ENCODE assay signal across 16 cellular contexts in genomic region chr15:100723323-100723801, GRCh38.
A peak's percentile ranks its signal among the peaks of the same experiment; 100 is the strongest.
DNase-seq lines count a peak whose midpoint lies in the region; ATAC-seq and TF ChIP-seq lines count a peak whose summit lies in the region.
"Had no signal": no experiment of that assay in that cellular context is flagged by ENCODE, and none has a peak within 500 bp of the region (broad histone marks: within the 10 kb centered on the region; RNA-seq: fewer than 3 reads in every experiment).

No MANE protein-coding gene starts in this region.

- no peaks in the 10 kb centered on the region for H3K9me3 ChIP-seq in hepatocyte (ENCODE audit: low read depth)
- no peaks in the 10 kb centered on the region for H3K9me3 ChIP-seq in skeletal muscle satellite cell (replicated peaks; ENCODE audit: low read length)
- H3K9me3 ChIP-seq: heart right ventricle had no signal

- no peak overlapping the region for H3K27ac Mint-ChIP-seq in activated naive CD8-positive, alpha-beta T cell treated with anti-CD3 and anti-CD28 coated beads for 36 hours
- H3K27ac Mint-ChIP-seq: T-helper 2 cell treated with Interferon-gamma antibody and Interleukin-4, amounts not matched to agents 5 μg/mL and 100 μg/mL, for 36 hours had no signal

- WGBS in hepatocyte (ENCODE audit: low lambda C conversion rate, missing lambda C conversion rate), result 85% methylated on average over 6 of the region's 6 CpGs

- H3K4me3 Mint-ChIP-seq in activated naive CD8-positive, alpha-beta T cell treated with anti-CD3 and anti-CD28 coated beads for 36 hours, result no peak overlapping the region
- H3K4me3 Mint-ChIP-seq: T-helper 2 cell treated with Interferon-gamma antibody and Interleukin-4, amounts not matched to agents 5 μg/mL and 100 μg/mL, for 36 hours had no signal

- H3K9me3 Mint-ChIP-seq in activated naive CD8-positive, alpha-beta T cell treated with anti-CD3 and anti-CD28 coated beads for 36 hours, result no peaks in the 10 kb centered on the region
- H3K9me3 Mint-ChIP-seq: T-helper 2 cell treated with Interferon-gamma antibody and Interleukin-4, amounts not matched to agents 5 μg/mL and 100 μg/mL, for 36 hours had no signal

- ATAC-seq in HG02970 (IDR thresholded peaks at IDR 0.05; ENCODE audit: low FRiP score, unreplicated experiment) (no peak), GM19351 (IDR thresholded peaks at IDR 0.05; ENCODE audit: unreplicated experiment) (no peak)
- ATAC-seq: heart right ventricle had no signal

- peak overlapping the region; percentile 94 for H3K27ac ChIP-seq in hepatocyte
- H3K27ac ChIP-seq: cardiac muscle cell had no signal

- H3K9ac ChIP-seq in skeletal muscle satellite cell (ENCODE audit: low read depth, low read length), result peak overlapping the region; percentile 74

- no peaks in the 10 kb centered on the region for H3K79me2 ChIP-seq in hepatocyte

- H3K36me3 Mint-ChIP-seq in activated naive CD8-positive, alpha-beta T cell treated with anti-CD3 and anti-CD28 coated beads for 36 hours, result no peaks in the 10 kb centered on the region

- peaks cover 11% of the 10 kb centered on the region for H3K27me3 Mint-ChIP-seq in activated naive CD8-positive, alpha-beta T cell treated with anti-CD3 and anti-CD28 coated beads for 36 hours

- H3K36me3 ChIP-seq in hepatocyte (replicated peaks; ENCODE audit: insufficient read depth, low read depth) (no peaks in the 10 kb centered on the region), skeletal muscle satellite cell (ENCODE audit: insufficient read depth, low read length) (no peaks in the 10 kb centered on the region)
- H3K36me3 ChIP-seq: cardiac muscle cell, heart right ventricle had no signal

- no peaks in the 10 kb centered on the region for H3K9me2 ChIP-seq in hepatocyte (replicated peaks; ENCODE audit: insufficient read depth)

- no peaks in the 10 kb centered on the region for H3K4me1 Mint-ChIP-seq in activated naive CD8-positive, alpha-beta T cell treated with anti-CD3 and anti-CD28 coated beads for 36 hours

- no peak overlapping the region for H3K4me3 ChIP-seq in hepatocyte
- no peak overlapping the region for H3K4me3 ChIP-seq in skeletal muscle satellite cell (ENCODE audit: low read length)
- H3K4me3 ChIP-seq: cardiac muscle cell, heart right ventricle had no signal

- H3K27me3 ChIP-seq in hepatocyte (no peaks in the 10 kb centered on the region), skeletal muscle satellite cell (ENCODE audit: control insufficient read depth, insufficient read depth, low read length) (no peaks in the 10 kb centered on the region)
- H3K27me3 ChIP-seq: cardiac muscle cell, heart right ventricle had no signal

- no peak overlapping the region for H2AFZ ChIP-seq in hepatocyte

- TF ChIP-seq CTCF in hepatocyte (IDR thresholded peaks at IDR 0.05; ENCODE audit: poor library complexity), result no peak

- peaks cover 17% of the 10 kb centered on the region for H3K4me1 ChIP-seq in hepatocyte (ENCODE audit: insufficient read depth)
- H3K4me1 ChIP-seq in skeletal muscle satellite cell (ENCODE audit: control insufficient read depth, insufficient read depth, low read length), result peaks cover 64% of the 10 kb centered on the region

- H3K4me2 ChIP-seq in hepatocyte (no peak overlapping the region), skeletal muscle satellite cell (ENCODE audit: low read length) (no peak overlapping the region)

- in situ Hi-C loops in SK-MEL-5 (cut with HindIII; ENCODE audit: low pct_unique_long_range_greater_than_20kb, low sequenced_read_pairs), result no loop called here

- H4K20me1 ChIP-seq in hepatocyte (ENCODE audit: insufficient read depth, poor library complexity, severe bottlenecking), result no peaks in the 10 kb centered on the region

- DNase-seq in EH (ENCODE audit: low read depth), result peak; percentile 54
- DNase-seq in SK-MEL-5 (ENCODE audit: low read depth, low spot score), result peak; percentile 55
- DNase-seq in hepatocyte (ENCODE audit: low spot score), result no peak
- no peak for DNase-seq in activated naive CD8-positive, alpha-beta T cell treated with anti-CD3 and anti-CD28 coated beads for 36 hours
- no peak for DNase-seq in effector CD8-positive, alpha-beta T cell (lab: John Stamatoyannopoulos, UW)
- DNase-seq: activated CD4-positive, alpha-beta T cell treated with anti-CD3 and anti-CD28 coated beads, Interleukin-2, amount 50 U/mL, for 1 hour; C1 segment of cervical spinal cord; H7; heart right ventricle; mesendoderm; OCI-M1 had no signal

Comparison
In these comparisons a context has a peak if more than half of its experiments do, and no peak if none do; other contexts are left out.
1. DNase-seq: peak in EH (single experiment) and SK-MEL-5 (single experiment); none in hepatocyte (single experiment), activated naive CD8-positive, alpha-beta T cell treated with anti-CD3 and anti-CD28 coated beads for 36 hours (single experiment) and effector CD8-positive, alpha-beta T cell (single experiment).